ENCODE assay signal across 14 cellular contexts in the genomic region with DNA sequence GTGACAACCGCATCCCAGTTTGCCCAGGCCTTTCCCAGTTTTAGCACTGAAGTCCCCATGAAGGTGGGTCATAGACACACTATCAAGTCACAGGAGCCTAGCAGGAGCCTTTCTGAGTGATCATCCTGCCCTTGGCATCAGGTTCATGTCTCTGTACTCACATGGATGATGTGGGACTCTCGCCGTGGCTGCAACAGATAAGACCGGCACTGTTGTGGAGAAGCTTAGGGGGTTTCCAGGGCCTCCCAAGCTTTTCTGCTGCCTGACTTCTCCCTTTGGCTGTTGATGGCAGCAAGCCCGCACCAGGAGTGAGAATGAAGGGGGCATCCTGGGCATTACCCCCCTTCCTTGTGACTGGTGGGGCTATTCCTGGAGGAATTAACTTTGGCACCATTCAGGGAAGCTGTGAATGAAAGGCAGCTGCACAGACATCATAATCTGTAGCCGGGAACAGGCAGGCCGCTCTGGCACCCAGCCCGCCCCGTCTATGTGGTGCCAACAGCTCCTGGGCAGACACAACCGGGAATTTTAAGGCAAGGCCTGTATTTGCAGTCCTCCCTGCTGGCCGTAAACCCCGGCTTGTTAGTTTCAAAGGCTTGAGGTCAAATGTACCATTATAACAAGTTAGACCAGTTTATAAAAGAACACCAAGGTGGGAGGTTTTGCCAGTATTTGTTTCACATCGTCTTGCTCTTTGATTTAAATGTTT.
DNase-seq lines count a peak whose midpoint lies in the region; ATAC-seq and TF ChIP-seq lines count a peak whose summit lies in the region.
"Had no signal": no experiment of that assay in that cellular context is flagged by ENCODE, and none has a peak within 500 bp of the region (broad histone marks: within the 10 kb centered on the region; RNA-seq: fewer than 3 reads in every experiment).

No MANE protein-coding gene starts in this region.

- intact Hi-C loops in left colon (cut with DNase I, micrococcal nuclease): no loop called here
- intact Hi-C loops in testis (cut with DNase I; ENCODE audit: low total_unique reads): no loop called here

- WGBS in testis, 2 donors: 56 to 60% methylated on average over 12 to 13 of the region's 13 CpGs

- no peak for TF ChIP-seq CTCF in testis (IDR thresholded peaks at IDR 0.05)

- TF ChIP-seq POLR2A in testis (IDR thresholded peaks at IDR 0.05): no peak

- H3K27ac ChIP-seq in testis: no peak overlapping the region

- H3K4me3 ChIP-seq in testis: no peak overlapping the region

- no peaks in the 10 kb centered on the region for H3K36me3 ChIP-seq in testis (ENCODE audit: low read depth, missing control alignments)

- ATAC-seq in left colon: peak; percentile 74
- ATAC-seq: HCT116 had no signal

- no peaks in the 10 kb centered on the region for H3K27me3 ChIP-seq in testis

- H3K9me3 ChIP-seq in testis: no peaks in the 10 kb centered on the region

- peak; percentile 74 for DNase-seq in NCI-H1105 (lab: John Stamatoyannopoulos, UW)
- DNase-seq in cerebellum (ENCODE audit: low spot score): peak; percentile 23
- DNase-seq in left colon: peak; percentile 48 to 59
- DNase-seq in testis: peak; percentile 70
- no peak for DNase-seq in H4 (ENCODE audit: low spot score)
- DNase-seq in NCI-H345 (lab: John Stamatoyannopoulos, UW): no peak
- no peak for DNase-seq in epidermal melanocyte (ENCODE audit: insufficient read length, low spot score)
- no peak for DNase-seq in NCI-H1417 treated with DMSO at 0.1 percent for 48 hours (lab: John Stamatoyannopoulos, UW)
- DNase-seq: activated naive CD4-positive, alpha-beta T cell treated with anti-CD3 and anti-CD28 coated beads for 36 hours; CD4-positive, alpha-beta memory T cell; NCI-H1417; NCI-H748 treated with DMSO at 0.1 percent for 48 hours; retina had no signal

- no peaks in the 10 kb centered on the region for H3K4me1 ChIP-seq in testis

Comparison
In these comparisons a context has a peak if more than half of its experiments do, and no peak if none do; other contexts are left out.
1. DNase-seq: peak in NCI-H1105 (single experiment), cerebellum (single experiment), left colon (2 of 2) and testis (single experiment); none in H4 (single experiment), NCI-H345 (single experiment), epidermal melanocyte (single experiment) and NCI-H1417 treated with DMSO at 0.1 percent for 48 hours (single experiment).